ENCODE assay signal across 14 cellular contexts in the genomic region with DNA sequence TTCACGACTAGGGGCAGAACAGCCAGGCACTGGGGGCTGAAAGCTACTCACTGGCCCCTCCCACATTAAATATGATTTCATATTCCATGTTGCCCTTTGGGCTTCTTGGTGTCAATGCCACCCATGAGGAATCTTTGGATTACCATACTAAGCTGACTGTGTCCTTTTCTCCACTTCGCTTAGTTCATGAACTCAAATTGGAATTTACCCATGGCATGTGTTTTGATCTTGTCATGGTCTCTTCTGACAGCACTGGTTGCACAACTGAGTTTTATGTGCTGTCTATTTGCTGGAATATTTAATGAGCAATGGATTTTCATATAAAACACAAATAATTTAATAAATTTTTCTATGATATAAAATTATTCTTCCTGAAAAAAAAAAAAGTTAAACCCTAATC. TPM values are rescaled to one million over a fixed set of nuclear protein-coding genes. Genes with fewer than 3 reads are reported as not detected.
DNase-seq lines count a peak whose midpoint lies in the region; ATAC-seq and TF ChIP-seq lines count a peak whose summit lies in the region.
"Had no signal": no experiment of that assay in that cellular context is flagged by ENCODE, and none has a peak within 500 bp of the region (broad histone marks: within the 10 kb centered on the region; RNA-seq: fewer than 3 reads in every experiment).

No MANE protein-coding gene starts in this region.

- DNase-seq in amniotic epithelial cell (ENCODE audit: low read depth) = peak; percentile 65
- DNase-seq in iris pigment epithelial cell (ENCODE audit: low read depth) = peak; percentile 63
- DNase-seq in sciatic nerve (ENCODE audit: low spot score) = no peak
- no peak for DNase-seq in NCI-H2196 treated with DMSO at 0.1 percent for 48 hours (lab: John Stamatoyannopoulos, UW; ENCODE audit: unreplicated experiment)
- no peak for DNase-seq in PC-9
- DNase-seq: CD8-positive, alpha-beta T cell; COR-L47; DMS153; DND-41; GDM1 had no signal

- H2AFZ ChIP-seq in PC-9 = no peak overlapping the region

- no peaks in the 10 kb centered on the region for H3K79me2 ChIP-seq in PC-9 (ENCODE audit: low read depth)

- H4K20me1 ChIP-seq in PC-9 (ENCODE audit: insufficient read depth) = no peaks in the 10 kb centered on the region

- intact Hi-C loops in sciatic nerve (cut with DNase I) (no loop called here), PC-9 (cut with micrococcal nuclease; ENCODE audit: unreplicated experiment) (loop anchor here (10.0 kb wide), 1 partner anchor 374 kb away; no protein-coding TSS in a partner anchor)

- H3K9me2 ChIP-seq in PC-9 (ENCODE audit: insufficient read depth) = no peaks in the 10 kb centered on the region

- BruUV-seq in PC-9 (replicated peaks; lab: Mats Ljungman, UMichigan) = no TSS peak

- H3K27ac ChIP-seq in PC-9 = no peak overlapping the region
- H3K27ac ChIP-seq: A549, HL-60 had no signal

- CTCF ChIA-PET in PC-9 (lab: Charles Lee) = no interaction called here

- H3K4me3 ChIP-seq in PC-9 = no peak overlapping the region
- H3K4me3 ChIP-seq: A549, HAP-1 had no signal

- H3K4me2 ChIP-seq in PC-9 = no peak overlapping the region
- H3K4me2 ChIP-seq: A549 had no signal

- H3K27me3 ChIP-seq in PC-9 (ENCODE audit: insufficient read depth, low read depth) = no peaks in the 10 kb centered on the region

- ATAC-seq in sciatic nerve (peak; percentile 90), GM19023 (IDR thresholded peaks at IDR 0.05; ENCODE audit: unreplicated experiment) (no peak)
- ATAC-seq: A549; CD8-positive, alpha-beta T cell had no signal

- POLR2A ChIA-PET in PC-9 (lab: Charles Lee; ENCODE audit: unreplicated experiment) = interaction anchor here (0.7 kb wide), 1 partner anchor 108 kb away, joined by 6 read pairs; no protein-coding TSS in a partner anchor

- H3K36me3 ChIP-seq in PC-9 (ENCODE audit: low read depth) = no peaks in the 10 kb centered on the region
- H3K36me3 ChIP-seq: HAP-1 had no signal

- H3F3A ChIP-seq in PC-9 (ENCODE audit: insufficient read depth, low read depth) = peaks cover 2% of the 10 kb centered on the region; the same call in 1 of the 2 replicates

- TF ChIP-seq CTCF in PC-9 (conservative IDR thresholded peaks at IDR 0.05) = no peak

- H3K4me1 ChIP-seq in PC-9 (replicated peaks; ENCODE audit: insufficient read depth) = peaks cover 18% of the 10 kb centered on the region

- H3K9me3 ChIP-seq in PC-9 (ENCODE audit: insufficient read depth, low read depth) = no peaks in the 10 kb centered on the region
- H3K9me3 ChIP-seq: A549, HAP-1 had no signal

RNA-seq across cellular contexts. Expression of a gene that starts 59.2 kb away (rescaled TPM):
- total RNA-seq in sciatic nerve = 152 TPM
- 312 and 339 TPM in 2 replicates for total RNA-seq in PC-9 (2021)

Comparison
In these comparisons a context has a peak if more than half of its experiments do, and no peak if none do; other contexts are left out.
1. DNase-seq: peak in amniotic epithelial cell (single experiment) and iris pigment epithelial cell (single experiment); none in sciatic nerve (single experiment), NCI-H2196 treated with DMSO at 0.1 percent for 48 hours (single experiment) and PC-9 (0 of 2).